In genomic region chr6:121965739-121966138, GRCh38 we compare ENCODE assay signal across 18 cellular contexts.
"Had no signal": no experiment of that assay in that cellular context is flagged by ENCODE, and none has a peak within 500 bp of the region (broad histone marks: within the 10 kb centered on the region; RNA-seq: fewer than 3 reads in every experiment).

No MANE protein-coding gene starts in this region.

- H3K27ac Mint-ChIP-seq: activated B cell treated with CpG ODN at 0.5 μM for 24 hours; activated CD4-positive, alpha-beta memory T cell treated with anti-CD3 and anti-CD28 coated beads for 36 hours; activated naive CD8-positive, alpha-beta T cell; dendritic cell treated with granulocyte-macrophage colony-stimulating factor and Interleukin-4, amounts not matched to agents 40 ng/mL and 50 ng/mL, for 4 days; effector memory CD8-positive, alpha-beta T cell; nephron had no signal

- DNase-seq: activated B cell treated with CpG ODN at 0.5 μM for 24 hours; activated CD4-positive, alpha-beta memory T cell treated with anti-CD3 and anti-CD28 coated beads for 36 hours; activated CD4-positive, alpha-beta T cell treated with anti-CD3 and anti-CD28 coated beads for 4 hours; amniotic stem cell; effector memory CD8-positive, alpha-beta T cell; esophagus squamous epithelium; nucleus accumbens; posterior cingulate gyrus; stimulated activated naive CD8-positive, alpha-beta T cell treated with anti-CD3 and anti-CD28 coated beads, Interleukin-15, Interleukin-2, amounts not matched to agents 100 U/mL and 50 U/mL, for 24 hours; substantia nigra; T-helper 1 cell; T-helper 9 cell had no signal

- H3K36me3 ChIP-seq: esophagus squamous epithelium, right atrium auricular region, tibial nerve had no signal

- H3K9me3 ChIP-seq: esophagus squamous epithelium, right atrium auricular region, tibial nerve had no signal

- H3K4me3 Mint-ChIP-seq: activated B cell treated with CpG ODN at 0.5 μM for 24 hours; activated CD4-positive, alpha-beta memory T cell treated with anti-CD3 and anti-CD28 coated beads for 36 hours; activated naive CD8-positive, alpha-beta T cell; dendritic cell treated with granulocyte-macrophage colony-stimulating factor and Interleukin-4, amounts not matched to agents 40 ng/mL and 50 ng/mL, for 4 days; effector memory CD8-positive, alpha-beta T cell; nephron had no signal

- H3K36me3 Mint-ChIP-seq: activated CD4-positive, alpha-beta memory T cell treated with anti-CD3 and anti-CD28 coated beads for 36 hours; activated naive CD8-positive, alpha-beta T cell had no signal

- H3K27me3 ChIP-seq: esophagus squamous epithelium, right atrium auricular region, tibial nerve had no signal

- H3K4me1 Mint-ChIP-seq: activated B cell treated with CpG ODN at 0.5 μM for 24 hours, nephron had no signal

- H3K27me3 Mint-ChIP-seq: activated B cell treated with CpG ODN at 0.5 μM for 24 hours; activated CD4-positive, alpha-beta memory T cell treated with anti-CD3 and anti-CD28 coated beads for 36 hours; activated naive CD8-positive, alpha-beta T cell; dendritic cell treated with granulocyte-macrophage colony-stimulating factor and Interleukin-4, amounts not matched to agents 40 ng/mL and 50 ng/mL, for 4 days; effector memory CD8-positive, alpha-beta T cell had no signal

- ATAC-seq: effector memory CD8-positive, alpha-beta T cell; stimulated activated naive CD8-positive, alpha-beta T cell treated with anti-CD3 and anti-CD28 coated beads, Interleukin-15, Interleukin-2, amounts not matched to agents 100 U/mL and 50 U/mL, for 24 hours had no signal

- H3K9me3 Mint-ChIP-seq: activated B cell treated with CpG ODN at 0.5 μM for 24 hours; activated CD4-positive, alpha-beta memory T cell treated with anti-CD3 and anti-CD28 coated beads for 36 hours; dendritic cell treated with granulocyte-macrophage colony-stimulating factor and Interleukin-4, amounts not matched to agents 40 ng/mL and 50 ng/mL, for 4 days; nephron had no signal

- H3K4me3 ChIP-seq: esophagus squamous epithelium, right atrium auricular region, skin epidermis, tibial nerve had no signal

- H3K27ac ChIP-seq: esophagus squamous epithelium, right atrium auricular region, tibial nerve had no signal

- H3K4me1 ChIP-seq: esophagus squamous epithelium, tibial nerve had no signal
